ENCODE assay signal across 1 cellular context in the genomic region with DNA sequence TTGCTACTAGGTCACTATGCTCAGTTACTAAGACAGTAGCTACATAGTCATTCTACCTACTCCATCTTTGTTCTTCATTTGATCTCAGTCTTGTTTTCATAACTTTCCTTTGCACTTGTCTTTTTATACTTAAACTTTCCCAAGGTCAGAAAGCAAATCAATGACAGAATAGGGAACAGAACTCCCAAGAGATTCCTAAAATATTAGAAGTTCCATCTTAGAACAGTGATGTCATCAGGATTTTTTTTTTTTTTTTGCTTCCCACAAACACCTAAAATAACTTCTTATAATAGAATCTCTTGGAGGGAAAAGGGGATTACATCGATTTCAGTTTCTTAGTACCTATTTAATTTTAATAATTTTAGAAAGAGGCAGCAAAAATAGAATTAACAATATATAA.
TF ChIP-seq lines count a peak whose summit lies in the region.

No MANE protein-coding gene starts in this region.

TF ChIP-seq in K562, 482 proteins besides CTCF, POLR2A, EP300 and RAD21 (continued from another document):
- TF ChIP-seq, protein P1, sequence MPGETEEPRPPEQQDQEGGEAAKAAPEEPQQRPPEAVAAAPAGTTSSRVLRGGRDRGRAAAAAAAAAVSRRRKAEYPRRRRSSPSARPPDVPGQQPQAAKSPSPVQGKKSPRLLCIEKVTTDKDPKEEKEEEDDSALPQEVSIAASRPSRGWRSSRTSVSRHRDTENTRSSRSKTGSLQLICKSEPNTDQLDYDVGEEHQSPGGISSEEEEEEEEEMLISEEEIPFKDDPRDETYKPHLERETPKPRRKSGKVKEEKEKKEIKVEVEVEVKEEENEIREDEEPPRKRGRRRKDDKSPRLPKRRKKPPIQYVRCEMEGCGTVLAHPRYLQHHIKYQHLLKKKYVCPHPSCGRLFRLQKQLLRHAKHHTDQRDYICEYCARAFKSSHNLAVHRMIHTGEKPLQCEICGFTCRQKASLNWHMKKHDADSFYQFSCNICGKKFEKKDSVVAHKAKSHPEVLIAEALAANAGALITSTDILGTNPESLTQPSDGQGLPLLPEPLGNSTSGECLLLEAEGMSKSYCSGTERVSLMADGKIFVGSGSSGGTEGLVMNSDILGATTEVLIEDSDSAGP (CRISPR knock-in tag; IDR thresholded peaks at IDR 0.05): no peak
- TF ChIP-seq ZNF436 (CRISPR knock-in tag; IDR thresholded peaks at IDR 0.05) (no peak), STAG1 (CRISPR knock-in tag; IDR thresholded peaks at IDR 0.05; ENCODE audit: borderline replicate concordance) (no peak)
